ENCODE assay signal across 13 cellular contexts in the genomic region with DNA sequence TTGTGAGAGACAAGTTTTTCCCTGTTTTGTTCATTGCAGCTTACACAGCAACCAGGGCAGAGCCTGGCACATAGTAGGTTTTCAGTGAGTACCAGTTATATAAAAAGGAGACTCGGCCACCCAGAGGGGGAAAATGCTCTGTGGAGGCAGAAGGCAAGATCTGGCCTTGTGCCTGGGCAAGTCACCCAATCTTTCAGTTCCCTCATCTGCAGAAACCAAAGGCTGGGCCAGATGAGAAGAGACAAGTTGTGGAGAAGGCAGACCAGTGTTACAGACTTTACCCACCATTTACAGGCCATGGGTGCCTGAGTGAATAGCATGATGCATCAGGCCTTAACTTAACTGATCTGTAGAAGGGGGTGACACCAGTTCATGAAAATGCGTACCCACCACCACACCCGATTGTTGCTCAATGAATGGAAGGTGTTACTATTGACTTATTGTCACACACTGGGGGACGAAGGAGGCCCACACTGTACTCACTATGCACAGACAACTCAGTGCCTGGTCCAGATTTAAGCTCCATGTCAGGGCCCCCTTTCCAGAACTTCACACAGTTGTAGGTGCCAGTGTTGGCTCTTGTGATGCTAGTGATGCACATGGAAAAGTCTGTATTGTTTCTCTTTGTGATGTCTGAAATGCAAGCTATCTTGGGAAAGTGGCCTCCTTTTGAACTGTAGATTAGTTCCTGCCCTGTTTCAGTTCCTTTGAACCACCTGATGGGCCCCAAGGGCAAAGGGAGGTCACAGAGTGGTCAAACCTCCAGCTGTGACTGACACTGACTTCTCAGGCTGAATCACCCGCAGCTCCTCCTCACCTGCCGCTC.
DNase-seq lines count a peak whose midpoint lies in the region; ATAC-seq, FAIRE-seq and TF ChIP-seq lines count a peak whose summit lies in the region.
"Had no signal": no experiment of that assay in that cellular context is flagged by ENCODE, and none has a peak within 500 bp of the region (broad histone marks: within the 10 kb centered on the region; RNA-seq: fewer than 3 reads in every experiment).

No MANE protein-coding gene starts in this region.

- peaks cover 5% of the 10 kb centered on the region; the same call in 1 of the 2 replicates for H3K27me3 ChIP-seq in iPS DF 6.9 (ENCODE audit: control insufficient read depth, insufficient read depth, low read length)

- peaks cover 7% of the 10 kb centered on the region for H3K9me3 Mint-ChIP-seq in mesothelial cell of epicardium

- no peak for TF ChIP-seq POLR2A in GM12891 (IDR thresholded peaks at IDR 0.05; ENCODE audit: low read depth, low read length)

- no CpG with 5 or more reads among the region's 6 CpGs for WGBS in iPS DF 6.9 (ENCODE audit: insufficient coverage, insufficient read length)

- FAIRE-seq in GM12891 (lab: Jason Lieb, UNC) = peak; percentile 80

- DNase-seq in GM12891 (ENCODE audit: insufficient read length, low spot score) (no peak), MV-4-11 (lab: John Stamatoyannopoulos, UW) (peak; percentile 86), iPS DF 6.9 (ENCODE audit: low read depth, low spot score) (peak; percentile 90), NCI-H226 (no peak), mesothelial cell of epicardium (ENCODE audit: low spot score in 2 of 2, unreplicated experiment in 2 of 2) (no peak)
- no peak for DNase-seq in stimulated activated naive CD8-positive, alpha-beta T cell treated with anti-CD3 and anti-CD28 coated beads, Interleukin-15, Interleukin-2, amounts not matched to agents 100 U/mL and 50 U/mL, for 24 hours
- DNase-seq: CD8-positive, alpha-beta T cell; GM23248; NCI-H1092; NCI-H446; occipital lobe had no signal

- TF ChIP-seq CTCF in mesothelial cell of epicardium (IDR thresholded peaks at IDR 0.05; ENCODE audit: unreplicated experiment) = no peak

- no peak overlapping the region for H3K27ac Mint-ChIP-seq in mesothelial cell of epicardium
- H3K27ac Mint-ChIP-seq: CD8-positive, alpha-beta T cell had no signal

- H3K27ac ChIP-seq in iPS DF 6.9 (ENCODE audit: low read length) = no peak overlapping the region
- H3K27ac ChIP-seq: GM23248, RWPE1 had no signal

- ATAC-seq in GM19395 (IDR thresholded peaks at IDR 0.05; ENCODE audit: unreplicated experiment) = peak; percentile 68
- no peak for ATAC-seq in stimulated activated naive CD8-positive, alpha-beta T cell treated with anti-CD3 and anti-CD28 coated beads, Interleukin-15, Interleukin-2, amounts not matched to agents 100 U/mL and 50 U/mL, for 24 hours
- ATAC-seq: CD8-positive, alpha-beta T cell had no signal

- H3K4me3 ChIP-seq in iPS DF 6.9 (ENCODE audit: low read length) = no peak overlapping the region
- H3K4me3 ChIP-seq: GM23248 had no signal

- no peaks in the 10 kb centered on the region for H3K4me1 Mint-ChIP-seq in mesothelial cell of epicardium

- H3K4me1 ChIP-seq in iPS DF 6.9 (ENCODE audit: control insufficient read depth, insufficient read depth, low read length) = peaks cover 7% of the 10 kb centered on the region

- no peaks in the 10 kb centered on the region for H3K9me3 ChIP-seq in iPS DF 6.9 (ENCODE audit: control insufficient read depth, insufficient read depth, low read length)

- peaks cover 70% of the 10 kb centered on the region for H3K27me3 Mint-ChIP-seq in mesothelial cell of epicardium (ENCODE audit: low read depth)

- no peaks in the 10 kb centered on the region for H3K36me3 ChIP-seq in iPS DF 6.9 (ENCODE audit: control insufficient read depth, insufficient read depth, low read length)

- no peaks in the 10 kb centered on the region for H3K36me3 Mint-ChIP-seq in mesothelial cell of epicardium
- H3K36me3 Mint-ChIP-seq: CD8-positive, alpha-beta T cell had no signal

- no peak overlapping the region for H3K4me3 Mint-ChIP-seq in mesothelial cell of epicardium
- H3K4me3 Mint-ChIP-seq: CD8-positive, alpha-beta T cell had no signal

TF ChIP-seq in GM12891, 5 proteins besides CTCF, POLR2A, EP300 and RAD21:
- TF ChIP-seq PAX5 (IDR thresholded peaks at IDR 0.05; ENCODE audit: insufficient read depth, low read length, severe bottlenecking) (no peak), SPI1 (IDR thresholded peaks at IDR 0.05; ENCODE audit: low read depth, low read length) (peak; percentile 87)

Comparison
In these comparisons a context has a peak if more than half of its experiments do, and no peak if none do; other contexts are left out.
1. DNase-seq: peak in MV-4-11 (single experiment) and iPS DF 6.9 (single experiment); none in GM12891 (single experiment), NCI-H226 (single experiment), mesothelial cell of epicardium (0 of 2) and stimulated activated naive CD8-positive, alpha-beta T cell treated with anti-CD3 and anti-CD28 coated beads, Interleukin-15, Interleukin-2, amounts not matched to agents 100 U/mL and 50 U/mL, for 24 hours (single experiment).